8 cellular contexts compared by ENCODE assay signal in genomic region chr11:10307022-10307410, GRCh38. TPM values are rescaled to one million over a fixed set of nuclear protein-coding genes. Genes with fewer than 3 reads are reported as not detected.
DNase-seq lines count a peak whose midpoint lies in the region; ATAC-seq and TF ChIP-seq lines count a peak whose summit lies in the region.

No MANE protein-coding gene starts in this region.

- H3K27me3 ChIP-seq in A673 (replicated peaks; ENCODE audit: insufficient read depth, low read depth, low read length, poor library complexity) (no peaks in the 10 kb centered on the region), body of pancreas (peaks cover 0 to 6% of the 10 kb centered on the region in 2 donors)

- H3K27ac ChIP-seq in A673 (ENCODE audit: low read depth, low read length, poor library complexity, severe bottlenecking), result no peak overlapping the region
- H3K27ac ChIP-seq in body of pancreas, result peak overlapping the region; percentile 18 to 92 (median 67)
- no peak overlapping the region for H3K27ac ChIP-seq in mesodermal cell (ENCODE audit: low read depth, low read length, severe bottlenecking)

- no peak for TF ChIP-seq CTCF in A673 (conservative IDR thresholded peaks at IDR 0.05; ENCODE audit: low read depth, low read length)
- TF ChIP-seq CTCF in HFFc6 (IDR thresholded peaks at IDR 0.05), result no peak
- TF ChIP-seq CTCF in body of pancreas (IDR thresholded peaks at IDR 0.05), result no peak

- TF ChIP-seq POLR2A in body of pancreas (IDR thresholded peaks at IDR 0.05), result no peak

- peaks cover 49% of the 10 kb centered on the region for H3K27me3 Mint-ChIP-seq in HFFc6 (ENCODE audit: insufficient read depth)

- peak overlapping the region; percentile 99 for H3K27ac Mint-ChIP-seq in HFFc6

- peaks cover 33% of the 10 kb centered on the region for H3K4me1 Mint-ChIP-seq in HFFc6 (ENCODE audit: low read depth)

- H3K36me3 ChIP-seq in A673 (ENCODE audit: insufficient read depth, low read length, poor library complexity, severe bottlenecking) (no peaks in the 10 kb centered on the region), body of pancreas (replicated peaks in 1 of 2; ENCODE audit: insufficient read depth in 1 of 2, low read depth in 2 of 2) (no peaks in the 10 kb centered on the region), mesodermal cell (ENCODE audit: control insufficient read depth, insufficient read depth, low read length) (no peaks in the 10 kb centered on the region)

- WGBS in body of pancreas, 2 donors, result 6 to 11% methylated on average over 10 of the region's 10 CpGs
- 0% methylated on average over 3 of the region's 10 CpGs for WGBS in mesodermal cell (ENCODE audit: insufficient coverage in 2 of 2), 2 experiments

- BruUV-seq in A673 (replicated peaks; lab: Mats Ljungman, UMichigan), result no TSS peak

- H3K36me3 Mint-ChIP-seq in HFFc6 (ENCODE audit: low read depth), result peaks cover 40% of the 10 kb centered on the region

- DNase-seq in A673 (ENCODE audit: low spot score) (no peak), HFFc6 (no peak), body of pancreas (no peak), NCI-H1436 treated with DMSO at 0.1 percent for 48 hours (lab: John Stamatoyannopoulos, UW) (no peak)
- DNase-seq in stimulated activated CD4-positive, alpha-beta T cell treated with anti-CD3 and anti-CD28 coated beads, Interleukin-2, amount 100 ng/mL, for 24 hours, result no peak

- ATAC-seq in body of pancreas (no peak), GM21526 (IDR thresholded peaks at IDR 0.05; ENCODE audit: low FRiP score, unreplicated experiment) (no peak), HG03135 (IDR thresholded peaks at IDR 0.05; ENCODE audit: unreplicated experiment) (no peak)

- H3K4me3 Mint-ChIP-seq in HFFc6, result peak overlapping the region; percentile 98

- POLR2A ChIA-PET in A673 (lab: Charles Lee; ENCODE audit: low non-redundant PET), result no interaction called here

- no peaks in the 10 kb centered on the region for H3K9me3 ChIP-seq in A673 (ENCODE audit: low read depth, low read length, poor library complexity, severe bottlenecking)
- H3K9me3 ChIP-seq in body of pancreas, result no peaks in the 10 kb centered on the region
- no peaks in the 10 kb centered on the region for H3K9me3 ChIP-seq in mesodermal cell (ENCODE audit: control insufficient read depth, low read length)

- CTCF ChIA-PET in A673 (lab: Charles Lee), result interaction anchor here (0.5 to 1.0 kb wide), 3 partner anchors 17 to 694 kb away, joined by 3 read pairs; no protein-coding TSS in a partner anchor

- peaks cover 19% of the 10 kb centered on the region for H3K9me3 Mint-ChIP-seq in HFFc6

- H3K4me1 ChIP-seq in A673 (ENCODE audit: insufficient read depth, low read length, poor library complexity, severe bottlenecking) (peaks cover 6% of the 10 kb centered on the region), body of pancreas (peaks cover 76% of the 10 kb centered on the region), mesodermal cell (ENCODE audit: control insufficient read depth, insufficient read depth, low read length, poor library complexity, severe bottlenecking) (peaks cover 13% of the 10 kb centered on the region)

- peak overlapping the region; percentile 73 for H3K4me3 ChIP-seq in A673 (ENCODE audit: low read depth, low read length, poor library complexity, severe bottlenecking)
- peak overlapping the region in 1 of 2 donors; percentile 21 for H3K4me3 ChIP-seq in body of pancreas
- H3K4me3 ChIP-seq in mesodermal cell (ENCODE audit: extremely low read depth, insufficient read depth, low read length, poor library complexity, severe bottlenecking), result peak overlapping the region; percentile 54

- intact Hi-C loops in A673 (cut with micrococcal nuclease; ENCODE audit: unreplicated experiment) (loop anchor here (2.0 to 10.0 kb wide), 6 partner anchors 98 to 692 kb away; no protein-coding TSS in a partner anchor), body of pancreas (cut with DNase I) (loop anchor here (5.0 kb wide), 1 partner anchor 100 kb away; no protein-coding TSS in a partner anchor)

RNA-seq across cellular contexts. Expression of gene ADM, which starts 2.1 kb away (rescaled TPM):
- total RNA-seq in A673 (2021), result 2.3 and 3.8 TPM in 2 replicates
- total RNA-seq in HFFc6 (2021; fragmentation: NEBNext Ultra II Directional; extraction: Animal tissue kit (Norgen Biotek cat#: 25700)), result 100 to 1,000 TPM; 219 to 346 (median 321) TPM
- total RNA-seq in body of pancreas, result 10 to 100 TPM; 52.7 to 85.4 TPM
- 7.7 TPM for polyA plus RNA-seq in mesodermal cell (2013, experiment 1 of 2)
- polyA plus RNA-seq in mesodermal cell (2013, experiment 2 of 2), result 7.3 TPM

RNA-seq across cellular contexts. Expression of gene SBF2, which starts 13.0 kb away (rescaled TPM):
- total RNA-seq in A673 (2021), result 24.7 and 31.8 TPM in 2 replicates
- 10 to 100 TPM; 25.2 to 36.0 (median 30.7) TPM for total RNA-seq in HFFc6 (2021; fragmentation: NEBNext Ultra II Directional; extraction: Animal tissue kit (Norgen Biotek cat#: 25700))
- 10 to 100 TPM; 23.6 to 38.9 TPM for total RNA-seq in body of pancreas
- polyA plus RNA-seq in mesodermal cell (2013, experiment 1 of 2), result 34.6 TPM
- 28.7 TPM for polyA plus RNA-seq in mesodermal cell (2013, experiment 2 of 2)

Comparison
In these comparisons a context has a peak if more than half of its experiments do, and no peak if none do; other contexts are left out.
1. H3K27ac ChIP-seq: peak in body of pancreas (4 of 4); none in A673 (single experiment) and mesodermal cell (single experiment).
2. RNA of gene ADM, which starts 2.1 kb away (total RNA-seq): 219 to 346 TPM in HFFc6 and 52.7 to 85.4 TPM in body of pancreas; 2.3 to 3.8 TPM in A673; every median in the first group is over 10 times any median in the second.